In the genomic region with DNA sequence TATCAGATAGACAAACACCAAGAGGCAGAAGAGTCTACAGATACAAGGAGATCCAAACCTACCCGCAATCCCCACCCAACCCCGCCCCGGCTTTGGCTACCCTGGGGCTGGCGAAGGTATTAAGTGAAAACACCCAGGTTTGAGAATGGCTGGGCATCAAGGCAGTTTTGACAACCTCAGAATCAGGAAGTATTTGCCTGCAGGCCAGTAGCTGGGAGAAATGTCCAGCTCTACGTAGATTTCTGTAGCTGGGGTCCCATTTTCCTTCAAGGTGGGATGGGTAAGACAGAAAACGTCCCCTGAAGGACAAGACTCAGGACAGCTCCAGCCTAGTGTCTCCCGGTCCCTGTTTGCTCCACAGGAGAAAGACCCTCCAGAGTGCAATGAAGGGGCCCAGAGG, we compare ENCODE assay signal across 32 cellular contexts.
DNase-seq lines count a peak whose midpoint lies in the region; ATAC-seq and TF ChIP-seq lines count a peak whose summit lies in the region.
"Had no signal": no experiment of that assay in that cellular context is flagged by ENCODE, and none has a peak within 500 bp of the region (broad histone marks: within the 10 kb centered on the region; RNA-seq: fewer than 3 reads in every experiment).

No MANE protein-coding gene starts in this region.

- H3K9ac ChIP-seq in BLaER1 = no peak overlapping the region
- H3K9ac ChIP-seq: BLaER1 treated with 17β-estradiol and CSF1 and Interleukin-3, amounts not matched to agents 10 nM and 100 nM had no signal

- H3K27me3 ChIP-seq in BLaER1 (no peaks in the 10 kb centered on the region), osteoblast (ENCODE audit: insufficient read depth, low read length) (peaks cover 39% of the 10 kb centered on the region)

- DNase-seq in osteoblast (ENCODE audit: insufficient read length, low spot score, missing footprints) (peak; percentile 71), osteocyte (ENCODE audit: extremely low spot score, unreplicated experiment) (peak; percentile 66), Kasumi-1 (lab: John Stamatoyannopoulos, UW) (no peak)
- no peak for DNase-seq in effector memory CD8-positive, alpha-beta T cell
- DNase-seq: 8988T; ACHN; AML-193; BE2C; C1 segment of cervical spinal cord; Caco-2; Calu3; CD4-positive, alpha-beta memory T cell; CD4-positive, alpha-beta T cell; CD4-positive, CD25-positive, alpha-beta regulatory T cell; CD8-positive, alpha-beta memory T cell; CD8-positive, alpha-beta T cell; COR-L47; DMS 273 treated with DMSO at 0.1 percent for 48 hours; DMS153; DMS53; DMS79; DMS79 treated with DMSO at 0.1 percent for 48 hours; DND-41; EL had no signal

- H3K9me3 Mint-ChIP-seq in osteocyte (ENCODE audit: unreplicated experiment) = no peaks in the 10 kb centered on the region
- peaks cover 0 to 1% of the 10 kb centered on the region in 2 donors for H3K9me3 Mint-ChIP-seq in effector memory CD8-positive, alpha-beta T cell
- H3K9me3 Mint-ChIP-seq: CD4-positive, alpha-beta T cell; CD4-positive, CD25-positive, alpha-beta regulatory T cell; CD8-positive, alpha-beta memory T cell; CD8-positive, alpha-beta T cell had no signal

- H3K4me1 ChIP-seq in BLaER1 = peaks cover 60% of the 10 kb centered on the region
- H3K4me1 ChIP-seq in osteoblast (ENCODE audit: insufficient read depth, low read length) = no peaks in the 10 kb centered on the region
- H3K4me1 ChIP-seq: A549, BE2C, Caco-2 had no signal

- no peak for ATAC-seq in effector memory CD8-positive, alpha-beta T cell (replicated peaks)
- no peak for ATAC-seq in HG03520 (IDR thresholded peaks at IDR 0.05; ENCODE audit: unreplicated experiment)
- ATAC-seq: A549; CD8-positive, alpha-beta T cell had no signal

- H3K36me3 ChIP-seq in BLaER1 = no peaks in the 10 kb centered on the region
- no peaks in the 10 kb centered on the region for H3K36me3 ChIP-seq in osteoblast (ENCODE audit: insufficient read depth, low read length)
- H3K36me3 ChIP-seq: BE2C; BLaER1 treated with 17β-estradiol and CSF1 and Interleukin-3, amounts not matched to agents 10 nM and 100 nM had no signal

- H3K9me3 ChIP-seq in BLaER1 (no peaks in the 10 kb centered on the region), osteoblast (ENCODE audit: low read depth, low read length) (no peaks in the 10 kb centered on the region)
- H3K9me3 ChIP-seq: A549, BE2C, Caco-2 had no signal

- no peaks in the 10 kb centered on the region for H3K79me2 ChIP-seq in osteoblast (ENCODE audit: insufficient read depth, low read length)

- peak overlapping the region; percentile 23; the same call in 1 of the 2 replicates for H3K4me2 ChIP-seq in BLaER1
- no peak overlapping the region for H3K4me2 ChIP-seq in osteoblast (ENCODE audit: insufficient read depth, low read length)
- H3K4me2 ChIP-seq: A549 had no signal

- no peak overlapping the region for H2AFZ ChIP-seq in osteoblast (ENCODE audit: low read length)

- no peaks in the 10 kb centered on the region for H3K36me3 Mint-ChIP-seq in osteocyte (ENCODE audit: unreplicated experiment)
- peaks cover 3% of the 10 kb centered on the region for H3K36me3 Mint-ChIP-seq in effector memory CD8-positive, alpha-beta T cell (ENCODE audit: insufficient read depth)
- H3K36me3 Mint-ChIP-seq: CD14-positive monocyte; CD4-positive, alpha-beta memory T cell; CD4-positive, CD25-positive, alpha-beta regulatory T cell; CD8-positive, alpha-beta memory T cell; CD8-positive, alpha-beta T cell had no signal

- no peak overlapping the region; the same call in 1 of the 2 replicates for H3K27ac ChIP-seq in BLaER1
- no peak overlapping the region for H3K27ac ChIP-seq in osteoblast (ENCODE audit: low read depth, low read length)
- H3K27ac ChIP-seq: 22Rv1; A549; BLaER1 treated with 17β-estradiol and CSF1 and Interleukin-3, amounts not matched to agents 10 nM and 100 nM; C4-2B had no signal

- H3K4me3 ChIP-seq in BLaER1 (no peak overlapping the region), osteoblast (ENCODE audit: insufficient read depth, low read length) (no peak overlapping the region)
- H3K4me3 ChIP-seq: A549; BLaER1 treated with 17β-estradiol and CSF1 and Interleukin-3, amounts not matched to agents 10 nM and 100 nM had no signal

- H3K27ac Mint-ChIP-seq in osteocyte (ENCODE audit: unreplicated experiment) = no peak overlapping the region
- no peak overlapping the region for H3K27ac Mint-ChIP-seq in effector memory CD8-positive, alpha-beta T cell
- H3K27ac Mint-ChIP-seq: B cell; CD14-positive monocyte; CD4-positive, alpha-beta memory T cell; CD4-positive, alpha-beta T cell; CD4-positive, CD25-positive, alpha-beta regulatory T cell; CD8-positive, alpha-beta memory T cell; CD8-positive, alpha-beta T cell had no signal

- H3K4me3 Mint-ChIP-seq in osteocyte (ENCODE audit: unreplicated experiment) = no peak overlapping the region
- H3K4me3 Mint-ChIP-seq in effector memory CD8-positive, alpha-beta T cell = no peak overlapping the region
- H3K4me3 Mint-ChIP-seq: B cell; CD14-positive monocyte; CD4-positive, alpha-beta memory T cell; CD4-positive, alpha-beta T cell; CD4-positive, CD25-positive, alpha-beta regulatory T cell; CD8-positive, alpha-beta memory T cell; CD8-positive, alpha-beta T cell had no signal

- H4K20me1 ChIP-seq in BLaER1 (no peaks in the 10 kb centered on the region), osteoblast (ENCODE audit: insufficient read depth, low read length) (no peaks in the 10 kb centered on the region)
- H4K20me1 ChIP-seq: BLaER1 treated with 17β-estradiol and CSF1 and Interleukin-3, amounts not matched to agents 10 nM and 100 nM had no signal

- no peaks in the 10 kb centered on the region for H3K4me1 Mint-ChIP-seq in osteocyte (ENCODE audit: unreplicated experiment)
- no peaks in the 10 kb centered on the region for H3K4me1 Mint-ChIP-seq in effector memory CD8-positive, alpha-beta T cell (ENCODE audit: low read depth in 2 of 2)
- H3K4me1 Mint-ChIP-seq: B cell; CD4-positive, alpha-beta memory T cell; CD4-positive, CD25-positive, alpha-beta regulatory T cell; CD8-positive, alpha-beta memory T cell had no signal

- peaks cover 10% of the 10 kb centered on the region for H3K27me3 Mint-ChIP-seq in osteocyte (ENCODE audit: unreplicated experiment)
- peaks cover 14 to 43% of the 10 kb centered on the region in 2 donors for H3K27me3 Mint-ChIP-seq in effector memory CD8-positive, alpha-beta T cell
- H3K27me3 Mint-ChIP-seq: B cell had no signal

- TF ChIP-seq CTCF in osteoblast (IDR thresholded peaks at IDR 0.05; ENCODE audit: extremely low read depth, low read depth, low read length) (no peak), osteocyte (IDR thresholded peaks at IDR 0.05) (no peak)

Comparison
In these comparisons a context has a peak if more than half of its experiments do, and no peak if none do; other contexts are left out.
1. DNase-seq: peak in osteoblast (single experiment) and osteocyte (single experiment); none in Kasumi-1 (0 of 2) and effector memory CD8-positive, alpha-beta T cell (0 of 3).